In genomic region chrX:119694601-119695534, GRCh38 we compare ENCODE assay signal across 11 cellular contexts. TPM values are rescaled to one million over a fixed set of nuclear protein-coding genes. Genes with fewer than 3 reads are reported as not detected.
A peak's percentile ranks its signal among the peaks of the same experiment; 100 is the strongest.
DNase-seq lines count a peak whose midpoint lies in the region; ATAC-seq and TF ChIP-seq lines count a peak whose summit lies in the region.
"Had no signal": no experiment of that assay in that cellular context is flagged by ENCODE, and none has a peak within 500 bp of the region (broad histone marks: within the 10 kb centered on the region; RNA-seq: fewer than 3 reads in every experiment).

No MANE protein-coding gene starts in this region.

- intact Hi-C loops in CD4-positive, alpha-beta memory T cell (cut with micrococcal nuclease), result loop anchor here (5.0 kb wide), 1 partner anchor 97 kb away; the partner anchor contains the start of gene RPL39

- no peak overlapping the region for H3K4me3 ChIP-seq in CD4-positive, alpha-beta memory T cell (ENCODE audit: low read length in 2 of 2)

- peaks cover 0 to 2% (median 0%) of the 10 kb centered on the region in 8 donors for H3K9me3 Mint-ChIP-seq in CD4-positive, alpha-beta memory T cell
- H3K9me3 Mint-ChIP-seq in WTC11 (no peaks in the 10 kb centered on the region), naive B cell (peaks cover 0 to 3% (median 0%) of the 10 kb centered on the region in 7 donors)
- no peaks in the 10 kb centered on the region for H3K9me3 Mint-ChIP-seq in activated CD8-positive, alpha-beta T cell treated with anti-CD3 and anti-CD28 coated beads, Interleukin-2, amount 10 ng/mL, durations not matched to agents 7 days and 5 days (ENCODE audit: insufficient read depth)
- H3K9me3 Mint-ChIP-seq: T-helper 1 cell treated with Interleukin-12 subunit alpha and Interleukin-12 subunit beta and Interleukin-4 antibody, amounts not matched to agents 30 μg/mL and 1 μg/mL, for 36 hours had no signal

- peak overlapping the region in 5 of 8 donors; percentile 10 to 64 (median 47) for H3K4me3 Mint-ChIP-seq in CD4-positive, alpha-beta memory T cell
- H3K4me3 Mint-ChIP-seq in WTC11, result peak overlapping the region; percentile 91
- H3K4me3 Mint-ChIP-seq in naive B cell, result peak overlapping the region; percentile 33 to 100 (median 44)
- H3K4me3 Mint-ChIP-seq in activated CD8-positive, alpha-beta T cell treated with anti-CD3 and anti-CD28 coated beads, Interleukin-2, amount 10 ng/mL, durations not matched to agents 7 days and 5 days, result no peak overlapping the region
- H3K4me3 Mint-ChIP-seq: T-helper 1 cell treated with Interleukin-12 subunit alpha and Interleukin-12 subunit beta and Interleukin-4 antibody, amounts not matched to agents 30 μg/mL and 1 μg/mL, for 36 hours had no signal

- peak overlapping the region in 4 of 7 donors; percentile 20 to 86 (median 60) for H3K27ac Mint-ChIP-seq in CD4-positive, alpha-beta memory T cell
- H3K27ac Mint-ChIP-seq in WTC11 (no peak overlapping the region), naive B cell (peak overlapping the region; percentile 70 to 99 (median 89))
- no peak overlapping the region for H3K27ac Mint-ChIP-seq in activated CD8-positive, alpha-beta T cell treated with anti-CD3 and anti-CD28 coated beads, Interleukin-2, amount 10 ng/mL, durations not matched to agents 7 days and 5 days

- no peaks in the 10 kb centered on the region for H3K27me3 ChIP-seq in CD4-positive, alpha-beta memory T cell (ENCODE audit: insufficient read depth, low read length)

- DNase-seq in CD4-positive, alpha-beta memory T cell, result no peak
- DNase-seq in WTC11 (ENCODE audit: low spot score), result peak; percentile 28
- DNase-seq in naive B cell, result no peak
- DNase-seq in activated CD8-positive, alpha-beta T cell treated with anti-CD3 and anti-CD28 coated beads, Interleukin-2, amount 10 ng/mL, durations not matched to agents 7 days and 5 days, result no peak
- DNase-seq in NCI-H2196 (lab: John Stamatoyannopoulos, UW; ENCODE audit: unreplicated experiment), result no peak
- DNase-seq in GM10266 (ENCODE audit: extremely low spot score), result no peak
- DNase-seq: foreskin melanocyte; stimulated activated CD4-positive, alpha-beta T cell treated with anti-CD3 and anti-CD28 coated beads, Interleukin-12 subunit alpha, Interleukin-12 subunit beta, amount 100 ng/mL, for 4 hours had no signal

- peaks cover 9 to 29% (median 22%) of the 10 kb centered on the region in 4 donors for H3K4me1 Mint-ChIP-seq in CD4-positive, alpha-beta memory T cell
- H3K4me1 Mint-ChIP-seq in WTC11 (peaks cover 46% of the 10 kb centered on the region), naive B cell (peaks cover 46 to 77% (median 53%) of the 10 kb centered on the region in 3 donors)
- peaks cover 7% of the 10 kb centered on the region for H3K4me1 Mint-ChIP-seq in activated CD8-positive, alpha-beta T cell treated with anti-CD3 and anti-CD28 coated beads, Interleukin-2, amount 10 ng/mL, durations not matched to agents 7 days and 5 days (ENCODE audit: low read depth)

- POLR2A ChIA-PET in CD4-positive, alpha-beta memory T cell (lab: Charles Lee; ENCODE audit: partially characterized antibody), result interaction anchor here (0.9 to 12.0 kb wide), 8 partner anchors 12 to 120 kb away, joined by 3 to 277 read pairs (median 22); partner anchors contain the start of genes NKRF, RPL39, SOWAHD and UBE2A
- POLR2A ChIA-PET in WTC11 (lab: Charles Lee), result interaction anchor here (2.8 to 3.7 kb wide), 2 partner anchors 63 to 97 kb away, joined by 11 to 19 read pairs; partner anchors contain the start of genes RPL39 and SOWAHD
- POLR2A ChIA-PET in activated CD8-positive, alpha-beta T cell treated with anti-CD3 and anti-CD28 coated beads, Interleukin-2, amount 10 ng/mL, durations not matched to agents 7 days and 5 days (lab: Charles Lee), result interaction anchor here (1.0 to 6.5 kb wide), 2 partner anchors 11 to 16 kb away, joined by 6 to 154 read pairs; no protein-coding TSS in a partner anchor

- H3K36me3 Mint-ChIP-seq in CD4-positive, alpha-beta memory T cell, result peaks cover 0 to 10% of the 10 kb centered on the region in 2 donors
- no peaks in the 10 kb centered on the region for H3K36me3 Mint-ChIP-seq in WTC11
- H3K36me3 Mint-ChIP-seq in naive B cell, result no peaks in the 10 kb centered on the region
- peaks cover 22% of the 10 kb centered on the region for H3K36me3 Mint-ChIP-seq in activated CD8-positive, alpha-beta T cell treated with anti-CD3 and anti-CD28 coated beads, Interleukin-2, amount 10 ng/mL, durations not matched to agents 7 days and 5 days (ENCODE audit: low read depth)

- H3K4me1 ChIP-seq in CD4-positive, alpha-beta memory T cell (ENCODE audit: insufficient read depth, low read length), result peaks cover 14% of the 10 kb centered on the region

- H3K27me3 Mint-ChIP-seq in CD4-positive, alpha-beta memory T cell, result no peaks in the 10 kb centered on the region
- H3K27me3 Mint-ChIP-seq in WTC11 (ENCODE audit: low read depth), result peaks cover 7% of the 10 kb centered on the region
- no peaks in the 10 kb centered on the region for H3K27me3 Mint-ChIP-seq in naive B cell
- no peaks in the 10 kb centered on the region for H3K27me3 Mint-ChIP-seq in activated CD8-positive, alpha-beta T cell treated with anti-CD3 and anti-CD28 coated beads, Interleukin-2, amount 10 ng/mL, durations not matched to agents 7 days and 5 days (ENCODE audit: low read depth)

- H3K27ac ChIP-seq in CD4-positive, alpha-beta memory T cell (ENCODE audit: low read depth, low read length), result no peak overlapping the region

- ATAC-seq in WTC11 (peak; percentile 8), naive B cell (ENCODE audit: low read depth in 2 of 2) (no peak), GM19351 (IDR thresholded peaks at IDR 0.05; ENCODE audit: unreplicated experiment) (no peak)
- no peak for ATAC-seq in activated CD8-positive, alpha-beta T cell treated with anti-CD3 and anti-CD28 coated beads, Interleukin-2, amount 10 ng/mL, durations not matched to agents 7 days and 5 days

- CTCF ChIA-PET in CD4-positive, alpha-beta memory T cell (lab: Charles Lee; ENCODE audit: partially characterized antibody), result interaction anchor here (1.0 to 7.1 kb wide), 7 partner anchors 18 to 179 kb away, joined by 3 to 77 read pairs (median 4); no protein-coding TSS in a partner anchor
- CTCF ChIA-PET in WTC11 (lab: Charles Lee), result interaction anchor here (0.6 to 3.6 kb wide), 13 partner anchors 10 to 182 kb away, joined by 3 to 35 read pairs (median 5); partner anchors contain the start of genes NKRF, SOWAHD and UBE2A
- CTCF ChIA-PET in activated CD8-positive, alpha-beta T cell treated with anti-CD3 and anti-CD28 coated beads, Interleukin-2, amount 10 ng/mL, durations not matched to agents 7 days and 5 days (lab: Charles Lee), result interaction anchor here (1.1 to 4.9 kb wide), 2 partner anchors 33 to 60 kb away, joined by 4 to 37 read pairs; no protein-coding TSS in a partner anchor

- TF ChIP-seq CTCF in WTC11 (IDR thresholded peaks at IDR 0.05) (no peak), GM10266 (IDR thresholded peaks at IDR 0.05; ENCODE audit: control insufficient read depth, insufficient read depth, low read depth, missing control alignments) (no peak)

- no peaks in the 10 kb centered on the region for H3K9me3 ChIP-seq in CD4-positive, alpha-beta memory T cell (ENCODE audit: control insufficient read depth in 1 of 2, low read length in 2 of 2)

- no peaks in the 10 kb centered on the region for H3K36me3 ChIP-seq in CD4-positive, alpha-beta memory T cell (ENCODE audit: insufficient read depth, low read length)

- peak; percentile 12 for TF ChIP-seq POLR2A in GM19193 (IDR thresholded peaks at IDR 0.05; ENCODE audit: extremely low read depth, insufficient read depth, insufficient read length)

TF ChIP-seq in WTC11, 78 proteins besides CTCF, POLR2A, EP300 and RAD21 (continues in another document):
- TF ChIP-seq E2F5 (CRISPR knock-in tag; IDR thresholded peaks at IDR 0.05) (no peak), ARID4B (CRISPR knock-in tag; IDR thresholded peaks at IDR 0.05; ENCODE audit: borderline replicate concordance) (no peak)

RNA-seq across cellular contexts. Expression of gene SEPTIN6, which starts 1.9 kb away (rescaled TPM):
- total RNA-seq in CD4-positive, alpha-beta memory T cell, result 100 to 1,000 TPM; 174 to 178 TPM
- polyA plus RNA-seq in CD4-positive, alpha-beta memory T cell, result 100 to 1,000 TPM; 112 to 244 TPM
- 52.1 to 62.9 TPM (median 53.6 TPM) in 3 replicates for total RNA-seq in WTC11 (2021)
- 100 to 1,000 TPM in 5 of 6 donors, 10 to 100 TPM in 1; 78.8 to 189 (median 150) TPM for polyA plus RNA-seq in naive B cell (ENCODE audit: low read depth in 6 of 6)
- 100 to 1,000 TPM; 303 to 312 TPM for total RNA-seq in activated CD8-positive, alpha-beta T cell treated with anti-CD3 and anti-CD28 coated beads, Interleukin-2, amount 10 ng/mL, durations not matched to agents 7 days and 5 days

Comparison
In these comparisons a context has a peak if more than half of its experiments do, and no peak if none do; other contexts are left out.
1. H3K27ac Mint-ChIP-seq: peak in CD4-positive, alpha-beta memory T cell (4 of 7) and naive B cell (6 of 6); none in WTC11 (single experiment) and activated CD8-positive, alpha-beta T cell treated with anti-CD3 and anti-CD28 coated beads, Interleukin-2, amount 10 ng/mL, durations not matched to agents 7 days and 5 days (single experiment).